Comparison of ENCODE assay signal across 16 cellular contexts in genomic region chr4:140266958-140267568, GRCh38.
DNase-seq lines count a peak whose midpoint lies in the region; ATAC-seq lines count a peak whose summit lies in the region.
"Had no signal": no experiment of that assay in that cellular context is flagged by ENCODE, and none has a peak within 500 bp of the region (broad histone marks: within the 10 kb centered on the region; RNA-seq: fewer than 3 reads in every experiment).

No MANE protein-coding gene starts in this region.

- no peaks in the 10 kb centered on the region for H3K36me3 Mint-ChIP-seq in activated T-helper 17 cell treated with anti-CD3 and anti-CD28 coated beads, Interleukin-2, amount 50 U/mL, for 72 hours (ENCODE audit: low read depth)
- H3K36me3 Mint-ChIP-seq: stimulated activated naive B cell treated with anti-CD40 and anti-IgM and Interleukin-4, amounts not matched to agents 10 μg/mL and 1 μg/mL and 100 μg/mL, for 72 hours had no signal

- peaks cover 20% of the 10 kb centered on the region for H3K27me3 Mint-ChIP-seq in activated T-helper 17 cell treated with anti-CD3 and anti-CD28 coated beads, Interleukin-2, amount 50 U/mL, for 72 hours

- H3K4me1 Mint-ChIP-seq in activated T-helper 17 cell treated with anti-CD3 and anti-CD28 coated beads, Interleukin-2, amount 50 U/mL, for 72 hours, result peaks cover 4% of the 10 kb centered on the region

- H3K9me3 Mint-ChIP-seq in activated T-helper 17 cell treated with anti-CD3 and anti-CD28 coated beads, Interleukin-2, amount 50 U/mL, for 72 hours, result no peaks in the 10 kb centered on the region
- H3K9me3 Mint-ChIP-seq: dendritic cell treated with granulocyte-macrophage colony-stimulating factor and Interleukin-4, amounts not matched to agents 40 ng/mL and 50 ng/mL, for 4 days; stimulated activated naive B cell treated with anti-CD40 and anti-IgM and Interleukin-4, amounts not matched to agents 10 μg/mL and 1 μg/mL and 100 μg/mL, for 72 hours had no signal

- no peak overlapping the region for H3K27ac Mint-ChIP-seq in activated T-helper 17 cell treated with anti-CD3 and anti-CD28 coated beads, Interleukin-2, amount 50 U/mL, for 72 hours
- H3K27ac Mint-ChIP-seq: dendritic cell treated with granulocyte-macrophage colony-stimulating factor and Interleukin-4, amounts not matched to agents 40 ng/mL and 50 ng/mL, for 4 days; stimulated activated naive B cell treated with anti-CD40 and anti-IgM and Interleukin-4, amounts not matched to agents 10 μg/mL and 1 μg/mL and 100 μg/mL, for 72 hours had no signal

- peak; percentile 89 for ATAC-seq in activated T-helper 17 cell treated with anti-CD3 and anti-CD28 coated beads, Interleukin-2, amount 50 U/mL, for 72 hours (replicated peaks)
- ATAC-seq in GM21723 (IDR thresholded peaks at IDR 0.05; ENCODE audit: unreplicated experiment) (no peak), HG02763 (IDR thresholded peaks at IDR 0.05; ENCODE audit: unreplicated experiment) (no peak), HG02571 (IDR thresholded peaks at IDR 0.05; ENCODE audit: unreplicated experiment) (no peak)
- ATAC-seq: gastroesophageal sphincter; stimulated activated naive B cell treated with anti-CD40 and anti-IgM and Interleukin-4, amounts not matched to agents 10 μg/mL and 1 μg/mL and 100 μg/mL, for 72 hours had no signal

- DNase-seq in A172 (ENCODE audit: low spot score) (peak; percentile 35), ELR (ENCODE audit: low read depth) (peak; percentile 88), islet precursor cell (peak; percentile 88), cortex of kidney (lab: John Stamatoyannopoulos, UW) (no peak)
- DNase-seq: activated CD4-positive, alpha-beta T cell treated with anti-CD3 and anti-CD28 coated beads for 1 hour; activated naive CD4-positive, alpha-beta T cell treated with anti-CD3 and anti-CD28 coated beads, Interleukin-2, amount 50 U/mL, for 16 hours; KG1; NCI-H187 treated with DMSO at 0.1 percent for 48 hours; NK-92 treated with Interleukin-12 subunit alpha and Interleukin-12 subunit beta, amount 100 ng/mL, for 24 hours; stimulated activated naive B cell treated with anti-CD40 and anti-IgM and Interleukin-4, amounts not matched to agents 10 μg/mL and 1 μg/mL and 100 μg/mL, for 72 hours had no signal

- no peak overlapping the region for H3K4me3 Mint-ChIP-seq in activated T-helper 17 cell treated with anti-CD3 and anti-CD28 coated beads, Interleukin-2, amount 50 U/mL, for 72 hours
- H3K4me3 Mint-ChIP-seq: dendritic cell treated with granulocyte-macrophage colony-stimulating factor and Interleukin-4, amounts not matched to agents 40 ng/mL and 50 ng/mL, for 4 days; stimulated activated naive B cell treated with anti-CD40 and anti-IgM and Interleukin-4, amounts not matched to agents 10 μg/mL and 1 μg/mL and 100 μg/mL, for 72 hours had no signal
